Comparison of ENCODE assay signal across 1 cellular context in the genomic region with DNA sequence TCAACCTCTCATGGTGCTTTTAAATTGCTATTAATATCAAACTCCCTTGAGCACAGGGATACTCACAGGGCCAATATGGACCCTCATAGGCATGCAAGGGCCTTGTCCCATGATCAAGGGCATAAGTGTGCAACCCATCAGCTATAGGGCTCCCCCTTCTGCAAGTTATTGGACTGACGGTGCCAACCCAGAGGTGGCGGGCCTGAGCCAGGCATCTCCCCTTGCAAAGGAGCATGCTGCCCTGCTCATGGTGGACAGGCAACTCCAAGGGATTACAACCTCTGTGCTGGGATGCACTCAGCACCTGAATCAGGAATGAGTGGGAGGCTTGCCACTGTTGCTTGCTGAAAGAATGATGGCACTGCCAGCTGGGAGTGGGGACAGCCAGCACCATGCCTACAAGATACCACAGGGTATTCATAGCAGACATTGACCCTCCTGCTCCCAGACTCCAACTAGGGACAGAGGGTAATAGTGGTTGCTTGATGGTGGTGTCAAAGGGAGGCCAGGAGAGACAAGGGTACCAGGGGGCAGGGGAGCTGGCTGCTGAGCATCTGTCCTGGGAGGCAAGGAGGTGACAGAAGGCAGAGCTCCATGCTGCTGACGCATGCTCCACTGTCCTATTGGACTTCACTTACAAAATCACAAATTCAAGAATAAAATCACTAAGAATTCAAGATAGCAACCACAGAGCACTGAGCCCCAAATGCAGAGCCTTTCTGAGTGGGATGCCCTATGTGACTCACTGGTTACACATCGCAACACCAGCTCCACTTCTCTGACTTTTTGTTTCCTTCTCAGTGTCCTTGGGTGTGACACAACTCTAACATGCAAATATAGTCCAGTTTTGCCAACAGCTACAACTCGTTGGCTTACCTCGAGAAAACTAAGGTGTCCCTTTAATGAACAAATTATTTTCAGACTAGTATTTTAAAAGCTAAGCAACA.
TF ChIP-seq lines count a peak whose summit lies in the region.

No MANE protein-coding gene starts in this region.

TF ChIP-seq in GM23338, 12 proteins besides CTCF, POLR2A, EP300 and RAD21:
- no peak for TF ChIP-seq ZNF114 (CRISPR knock-in tag; IDR thresholded peaks at IDR 0.05)
- no peak for TF ChIP-seq STAT1 (IDR thresholded peaks at IDR 0.05; ENCODE audit: unreplicated experiment)
- TF ChIP-seq, protein P1, sequence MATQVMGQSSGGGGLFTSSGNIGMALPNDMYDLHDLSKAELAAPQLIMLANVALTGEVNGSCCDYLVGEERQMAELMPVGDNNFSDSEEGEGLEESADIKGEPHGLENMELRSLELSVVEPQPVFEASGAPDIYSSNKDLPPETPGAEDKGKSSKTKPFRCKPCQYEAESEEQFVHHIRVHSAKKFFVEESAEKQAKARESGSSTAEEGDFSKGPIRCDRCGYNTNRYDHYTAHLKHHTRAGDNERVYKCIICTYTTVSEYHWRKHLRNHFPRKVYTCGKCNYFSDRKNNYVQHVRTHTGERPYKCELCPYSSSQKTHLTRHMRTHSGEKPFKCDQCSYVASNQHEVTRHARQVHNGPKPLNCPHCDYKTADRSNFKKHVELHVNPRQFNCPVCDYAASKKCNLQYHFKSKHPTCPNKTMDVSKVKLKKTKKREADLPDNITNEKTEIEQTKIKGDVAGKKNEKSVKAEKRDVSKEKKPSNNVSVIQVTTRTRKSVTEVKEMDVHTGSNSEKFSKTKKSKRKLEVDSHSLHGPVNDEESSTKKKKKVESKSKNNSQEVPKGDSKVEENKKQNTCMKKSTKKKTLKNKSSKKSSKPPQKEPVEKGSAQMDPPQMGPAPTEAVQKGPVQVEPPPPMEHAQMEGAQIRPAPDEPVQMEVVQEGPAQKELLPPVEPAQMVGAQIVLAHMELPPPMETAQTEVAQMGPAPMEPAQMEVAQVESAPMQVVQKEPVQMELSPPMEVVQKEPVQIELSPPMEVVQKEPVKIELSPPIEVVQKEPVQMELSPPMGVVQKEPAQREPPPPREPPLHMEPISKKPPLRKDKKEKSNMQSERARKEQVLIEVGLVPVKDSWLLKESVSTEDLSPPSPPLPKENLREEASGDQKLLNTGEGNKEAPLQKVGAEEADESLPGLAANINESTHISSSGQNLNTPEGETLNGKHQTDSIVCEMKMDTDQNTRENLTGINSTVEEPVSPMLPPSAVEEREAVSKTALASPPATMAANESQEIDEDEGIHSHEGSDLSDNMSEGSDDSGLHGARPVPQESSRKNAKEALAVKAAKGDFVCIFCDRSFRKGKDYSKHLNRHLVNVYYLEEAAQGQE (IDR thresholded peaks at IDR 0.05; ENCODE audit: unreplicated experiment), result no peak
- no peak for TF ChIP-seq JUNB (IDR thresholded peaks at IDR 0.05; ENCODE audit: unreplicated experiment)
- TF ChIP-seq EZH2phosphoT487 (IDR thresholded peaks at IDR 0.05; ENCODE audit: unreplicated experiment), result no peak
- no peak for TF ChIP-seq CREB1 (CRISPR knock-in tag; IDR thresholded peaks at IDR 0.05; ENCODE audit: low read depth)
- TF ChIP-seq ZNF331 (CRISPR knock-in tag; IDR thresholded peaks at IDR 0.05; ENCODE audit: low read depth), result no peak
- TF ChIP-seq POLR2AphosphoS5 (IDR thresholded peaks at IDR 0.05; ENCODE audit: low read depth), result no peak
- TF ChIP-seq, protein P2, sequence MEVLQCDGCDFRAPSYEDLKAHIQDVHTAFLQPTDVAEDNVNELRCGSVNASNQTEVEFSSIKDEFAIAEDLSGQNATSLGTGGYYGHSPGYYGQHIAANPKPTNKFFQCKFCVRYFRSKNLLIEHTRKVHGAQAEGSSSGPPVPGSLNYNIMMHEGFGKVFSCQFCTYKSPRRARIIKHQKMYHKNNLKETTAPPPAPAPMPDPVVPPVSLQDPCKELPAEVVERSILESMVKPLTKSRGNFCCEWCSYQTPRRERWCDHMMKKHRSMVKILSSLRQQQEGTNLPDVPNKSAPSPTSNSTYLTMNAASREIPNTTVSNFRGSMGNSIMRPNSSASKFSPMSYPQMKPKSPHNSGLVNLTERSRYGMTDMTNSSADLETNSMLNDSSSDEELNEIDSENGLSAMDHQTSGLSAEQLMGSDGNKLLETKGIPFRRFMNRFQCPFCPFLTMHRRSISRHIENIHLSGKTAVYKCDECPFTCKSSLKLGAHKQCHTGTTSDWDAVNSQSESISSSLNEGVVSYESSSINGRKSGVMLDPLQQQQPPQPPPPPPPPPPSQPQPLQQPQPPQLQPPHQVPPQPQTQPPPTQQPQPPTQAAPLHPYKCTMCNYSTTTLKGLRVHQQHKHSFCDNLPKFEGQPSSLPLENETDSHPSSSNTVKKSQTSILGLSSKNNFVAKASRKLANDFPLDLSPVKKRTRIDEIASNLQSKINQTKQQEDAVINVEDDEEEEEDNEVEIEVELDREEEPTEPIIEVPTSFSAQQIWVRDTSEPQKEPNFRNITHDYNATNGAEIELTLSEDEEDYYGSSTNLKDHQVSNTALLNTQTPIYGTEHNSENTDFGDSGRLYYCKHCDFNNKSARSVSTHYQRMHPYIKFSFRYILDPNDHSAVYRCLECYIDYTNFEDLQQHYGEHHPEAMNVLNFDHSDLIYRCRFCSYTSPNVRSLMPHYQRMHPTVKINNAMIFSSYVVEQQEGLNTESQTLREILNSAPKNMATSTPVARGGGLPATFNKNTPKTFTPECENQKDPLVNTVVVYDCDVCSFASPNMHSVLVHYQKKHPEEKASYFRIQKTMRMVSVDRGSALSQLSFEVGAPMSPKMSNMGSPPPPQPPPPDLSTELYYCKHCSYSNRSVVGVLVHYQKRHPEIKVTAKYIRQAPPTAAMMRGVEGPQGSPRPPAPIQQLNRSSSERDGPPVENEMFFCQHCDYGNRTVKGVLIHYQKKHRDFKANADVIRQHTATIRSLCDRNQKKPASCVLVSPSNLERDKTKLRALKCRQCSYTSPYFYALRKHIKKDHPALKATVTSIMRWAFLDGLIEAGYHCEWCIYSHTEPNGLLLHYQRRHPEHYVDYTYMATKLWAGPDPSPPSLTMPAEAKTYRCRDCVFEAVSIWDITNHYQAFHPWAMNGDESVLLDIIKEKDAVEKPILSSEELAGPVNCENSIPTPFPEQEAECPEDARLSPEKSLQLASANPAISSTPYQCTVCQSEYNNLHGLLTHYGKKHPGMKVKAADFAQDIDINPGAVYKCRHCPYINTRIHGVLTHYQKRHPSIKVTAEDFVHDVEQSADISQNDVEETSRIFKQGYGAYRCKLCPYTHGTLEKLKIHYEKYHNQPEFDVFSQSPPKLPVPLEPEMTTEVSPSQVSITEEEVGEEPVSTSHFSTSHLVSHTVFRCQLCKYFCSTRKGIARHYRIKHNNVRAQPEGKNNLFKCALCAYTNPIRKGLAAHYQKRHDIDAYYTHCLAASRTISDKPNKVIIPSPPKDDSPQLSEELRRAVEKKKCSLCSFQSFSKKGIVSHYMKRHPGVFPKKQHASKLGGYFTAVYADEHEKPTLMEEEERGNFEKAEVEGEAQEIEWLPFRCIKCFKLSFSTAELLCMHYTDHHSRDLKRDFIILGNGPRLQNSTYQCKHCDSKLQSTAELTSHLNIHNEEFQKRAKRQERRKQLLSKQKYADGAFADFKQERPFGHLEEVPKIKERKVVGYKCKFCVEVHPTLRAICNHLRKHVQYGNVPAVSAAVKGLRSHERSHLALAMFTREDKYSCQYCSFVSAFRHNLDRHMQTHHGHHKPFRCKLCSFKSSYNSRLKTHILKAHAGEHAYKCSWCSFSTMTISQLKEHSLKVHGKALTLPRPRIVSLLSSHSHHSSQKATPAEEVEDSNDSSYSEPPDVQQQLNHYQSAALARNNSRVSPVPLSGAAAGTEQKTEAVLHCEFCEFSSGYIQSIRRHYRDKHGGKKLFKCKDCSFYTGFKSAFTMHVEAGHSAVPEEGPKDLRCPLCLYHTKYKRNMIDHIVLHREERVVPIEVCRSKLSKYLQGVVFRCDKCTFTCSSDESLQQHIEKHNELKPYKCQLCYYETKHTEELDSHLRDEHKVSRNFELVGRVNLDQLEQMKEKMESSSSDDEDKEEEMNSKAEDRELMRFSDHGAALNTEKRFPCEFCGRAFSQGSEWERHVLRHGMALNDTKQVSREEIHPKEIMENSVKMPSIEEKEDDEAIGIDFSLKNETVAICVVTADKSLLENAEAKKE (CRISPR knock-in tag; IDR thresholded peaks at IDR 0.05), result no peak
- TF ChIP-seq, protein P3, sequence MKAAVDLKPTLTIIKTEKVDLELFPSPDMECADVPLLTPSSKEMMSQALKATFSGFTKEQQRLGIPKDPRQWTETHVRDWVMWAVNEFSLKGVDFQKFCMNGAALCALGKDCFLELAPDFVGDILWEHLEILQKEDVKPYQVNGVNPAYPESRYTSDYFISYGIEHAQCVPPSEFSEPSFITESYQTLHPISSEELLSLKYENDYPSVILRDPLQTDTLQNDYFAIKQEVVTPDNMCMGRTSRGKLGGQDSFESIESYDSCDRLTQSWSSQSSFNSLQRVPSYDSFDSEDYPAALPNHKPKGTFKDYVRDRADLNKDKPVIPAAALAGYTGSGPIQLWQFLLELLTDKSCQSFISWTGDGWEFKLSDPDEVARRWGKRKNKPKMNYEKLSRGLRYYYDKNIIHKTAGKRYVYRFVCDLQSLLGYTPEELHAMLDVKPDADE (IDR thresholded peaks at IDR 0.05), result no peak
- no peak for TF ChIP-seq EZH2 (IDR thresholded peaks at IDR 0.05; ENCODE audit: low read depth, unreplicated experiment)
- no peak for TF ChIP-seq NANOG (IDR thresholded peaks at IDR 0.05; ENCODE audit: borderline replicate concordance)
